Comparison of ENCODE assay signal across 8 cellular contexts in genomic region chr6:166343157-166343502, GRCh38. TPM values are rescaled to one million over a fixed set of nuclear protein-coding genes. Genes with fewer than 3 reads are reported as not detected.
DNase-seq lines count a peak whose midpoint lies in the region; ATAC-seq and TF ChIP-seq lines count a peak whose summit lies in the region.

No MANE protein-coding gene starts in this region.

- H3K9ac ChIP-seq in trophoblast cell (ENCODE audit: low read length), result no peak overlapping the region

- no peak for TF ChIP-seq CTCF in epithelial cell of esophagus (IDR thresholded peaks at IDR 0.05; ENCODE audit: insufficient read depth, low read depth, low read length, missing control alignments)

- peak; percentile 30 for ATAC-seq in GM18868 (IDR thresholded peaks at IDR 0.05; ENCODE audit: unreplicated experiment)
- peak; percentile 6 for ATAC-seq in HG02763 (IDR thresholded peaks at IDR 0.05; ENCODE audit: unreplicated experiment)

- no peak overlapping the region for H2AFZ ChIP-seq in trophoblast cell (ENCODE audit: insufficient read depth, low read length, poor library complexity)

- no peak overlapping the region for H2BK12ac ChIP-seq in trophoblast cell (ENCODE audit: low read length)

- no peak overlapping the region for H4K8ac ChIP-seq in trophoblast cell (ENCODE audit: low read depth, low read length)

- H3K79me1 ChIP-seq in trophoblast cell (ENCODE audit: low read length), result peaks cover 19% of the 10 kb centered on the region

- no peak overlapping the region for H2BK5ac ChIP-seq in trophoblast cell (ENCODE audit: low read depth, low read length, poor library complexity)

- no peak overlapping the region for H3K18ac ChIP-seq in trophoblast cell (ENCODE audit: low read length)

- peak overlapping the region; percentile 99 for H2BK120ac ChIP-seq in trophoblast cell (ENCODE audit: insufficient read depth, low read length, poor library complexity)

- DNase-seq in OCI-M2 (lab: John Stamatoyannopoulos, UW; ENCODE audit: unreplicated experiment), result peak; percentile 27
- DNase-seq in epithelial cell of esophagus (ENCODE audit: low read depth), result peak; percentile 16
- peak in 1 of 2 donors; percentile 73 for DNase-seq in trophoblast cell
- DNase-seq in H4 (ENCODE audit: low spot score), result no peak
- DNase-seq in GOT3 (lab: John Stamatoyannopoulos, UW), result no peak
- no peak for DNase-seq in activated gamma-delta T cell treated with Interleukin-2 at 50 U/mL for 16 hours

- H3K4ac ChIP-seq in trophoblast cell (ENCODE audit: low read depth, low read length), result no peak overlapping the region

- H3K27me3 ChIP-seq in trophoblast cell (ENCODE audit: insufficient read depth, low read length), result no peaks in the 10 kb centered on the region

- H3K27ac ChIP-seq in trophoblast cell (ENCODE audit: low read depth, low read length), result peak overlapping the region; percentile 96

- peak overlapping the region; percentile 63 for H3K4me2 ChIP-seq in trophoblast cell (ENCODE audit: low read length)

- peaks cover 3 to 14% of the 10 kb centered on the region in 2 experiments for H3K4me1 ChIP-seq in trophoblast cell (ENCODE audit: control insufficient read depth in 1 of 2, insufficient read depth in 2 of 2, low read length in 2 of 2)

- H3K9me3 ChIP-seq in trophoblast cell (ENCODE audit: insufficient read depth, low read depth, low read length), result peaks cover 2% of the 10 kb centered on the region

- no peak overlapping the region for H3K23ac ChIP-seq in trophoblast cell (ENCODE audit: low read length)

- no peak overlapping the region for H4K12ac ChIP-seq in trophoblast cell (ENCODE audit: low read depth, low read length)

- peak overlapping the region; percentile 100 for H3K14ac ChIP-seq in trophoblast cell (ENCODE audit: low read length)

- peak overlapping the region; percentile 98 for H4K91ac ChIP-seq in trophoblast cell (ENCODE audit: low read depth, low read length)

- H2AK5ac ChIP-seq in trophoblast cell (ENCODE audit: low read length), result no peak overlapping the region

- no CpG with 5 or more reads among the region's 3 CpGs for WGBS in trophoblast cell (ENCODE audit: extremely low coverage, insufficient coverage, insufficient read length)

- H3K4me3 ChIP-seq in epithelial cell of esophagus (ENCODE audit: low read length), result peak overlapping the region; percentile 89
- H3K4me3 ChIP-seq in trophoblast cell (ENCODE audit: low read depth, low read length), result no peak overlapping the region

- peaks cover 27% of the 10 kb centered on the region for H3K79me2 ChIP-seq in trophoblast cell (ENCODE audit: control insufficient read depth, insufficient read depth, low read length, poor library complexity)

- peaks cover 2 to 3% of the 10 kb centered on the region in 2 experiments for H3K36me3 ChIP-seq in trophoblast cell (ENCODE audit: control insufficient read depth in 1 of 2, insufficient read depth in 2 of 2, low read length in 2 of 2)

RNA-seq across cellular contexts. Expression of gene SFT2D1, which starts 0.8 kb away (rescaled TPM):
- 65.4 and 66.9 TPM in 2 replicates for polyA plus RNA-seq in trophoblast cell (2013)
- total RNA-seq in H4 (2014; rRNA removed; shearing (Covaris generic)), result 16.0 and 27.6 TPM in 2 replicates

RNA-seq across cellular contexts. Expression of gene PRR18, which starts 34.9 kb away (rescaled TPM):
- 0.04 TPM in 1 of 2 replicates, not detected in the other for polyA plus RNA-seq in trophoblast cell (2013)
- total RNA-seq in H4 (2014; rRNA removed; shearing (Covaris generic)), result not detected in 2 replicates

RNA-seq across cellular contexts. Expression of gene MPC1, which starts 39.6 kb away (rescaled TPM):
- 37.3 and 39.8 TPM in 2 replicates for polyA plus RNA-seq in trophoblast cell (2013)
- 46.1 and 64.0 TPM in 2 replicates for total RNA-seq in H4 (2014; rRNA removed; shearing (Covaris generic))

Comparison
In these comparisons a context has a peak if more than half of its experiments do, and no peak if none do; other contexts are left out.
1. DNase-seq: peak in OCI-M2 (single experiment) and epithelial cell of esophagus (single experiment); none in H4 (single experiment), GOT3 (single experiment) and activated gamma-delta T cell treated with Interleukin-2 at 50 U/mL for 16 hours (single experiment).